ENCODE assay signal across 29 cellular contexts in genomic region chr19:7445104-7445503, GRCh38. TPM values are rescaled to one million over a fixed set of nuclear protein-coding genes. Genes with fewer than 3 reads are reported as not detected.
"Had no signal": no experiment of that assay in that cellular context is flagged by ENCODE, and none has a peak within 500 bp of the region (broad histone marks: within the 10 kb centered on the region; RNA-seq: fewer than 3 reads in every experiment).

No MANE protein-coding gene starts in this region.

- H3K27ac ChIP-seq: SJCRH30, SK-N-MC had no signal

- H3K4me3 Mint-ChIP-seq: activated CD4-positive, alpha-beta memory T cell treated with anti-CD3 and anti-CD28 coated beads, Interleukin-2, amount 10 ng/mL, durations not matched to agents 7 days and 5 days; activated CD4-positive, alpha-beta T cell treated with anti-CD3 and anti-CD28 coated beads for 36 hours; activated CD8-positive, alpha-beta memory T cell treated with anti-CD3 and anti-CD28 coated beads, Interleukin-2, amount 10 ng/mL, durations not matched to agents 7 days and 5 days; activated naive CD4-positive, alpha-beta T cell treated with anti-CD3 and anti-CD28 coated beads, Interleukin-2, amount 10 ng/mL, durations not matched to agents 7 days and 5 days; brain; T-helper 2 cell treated with Interferon-gamma antibody and Interleukin-4, amounts not matched to agents 5 μg/mL and 100 μg/mL, for 36 hours had no signal

- DNase-seq: activated CD4-positive, alpha-beta memory T cell treated with anti-CD3 and anti-CD28 coated beads, Interleukin-2, amount 10 ng/mL, durations not matched to agents 7 days and 5 days; activated CD4-positive, alpha-beta T cell treated with anti-CD3 and anti-CD28 coated beads for 36 hours; activated CD8-positive, alpha-beta memory T cell treated with anti-CD3 and anti-CD28 coated beads for 24 hours; activated CD8-positive, alpha-beta memory T cell treated with anti-CD3 and anti-CD28 coated beads, Interleukin-2, amount 10 ng/mL, durations not matched to agents 7 days and 5 days; activated CD8-positive, alpha-beta memory T cell treated with anti-CD3 and anti-CD28 coated beads, Interleukin-2, amount 50 U/mL, for 48 hours; activated gamma-delta T cell treated with Interleukin-2 at 50 U/mL for 16 hours; activated naive CD4-positive, alpha-beta T cell treated with anti-CD3 and anti-CD28 coated beads, Interleukin-2, amount 10 ng/mL, durations not matched to agents 7 days and 5 days; anterior cingulate cortex; caudate nucleus; cerebellar nuclear complex; Karpas-422; KBM-7; NCI-H1048; NCI-H1105 treated with DMSO at 0.1 percent for 48 hours; NCI-H1436; NCI-H1694; NCI-H1930; NCI-H2081 treated with DMSO at 0.1 percent for 48 hours; NCI-H226; NCI-H446 treated with DMSO at 0.1 percent for 48 hours; NCI-H524; SHP77; SJCRH30 had no signal

- H3K9me3 ChIP-seq: SJCRH30 had no signal

- H3K27me3 Mint-ChIP-seq: activated CD4-positive, alpha-beta memory T cell treated with anti-CD3 and anti-CD28 coated beads, Interleukin-2, amount 10 ng/mL, durations not matched to agents 7 days and 5 days; activated CD4-positive, alpha-beta T cell treated with anti-CD3 and anti-CD28 coated beads for 36 hours; activated CD8-positive, alpha-beta memory T cell treated with anti-CD3 and anti-CD28 coated beads, Interleukin-2, amount 10 ng/mL, durations not matched to agents 7 days and 5 days; activated naive CD4-positive, alpha-beta T cell treated with anti-CD3 and anti-CD28 coated beads, Interleukin-2, amount 10 ng/mL, durations not matched to agents 7 days and 5 days; brain had no signal

- ATAC-seq: activated CD4-positive, alpha-beta T cell treated with anti-CD3 and anti-CD28 coated beads for 36 hours; activated CD4-positive, CD25-positive, alpha-beta regulatory T cell treated with anti-CD3 and anti-CD28 coated beads, Interleukin-2, amount 50 U/mL, for 24 hours; activated CD8-positive, alpha-beta memory T cell treated with anti-CD3 and anti-CD28 coated beads, Interleukin-2, amount 10 ng/mL, durations not matched to agents 7 days and 5 days; Panc1 had no signal

- H3K4me1 Mint-ChIP-seq: activated CD4-positive, alpha-beta memory T cell treated with anti-CD3 and anti-CD28 coated beads, Interleukin-2, amount 10 ng/mL, durations not matched to agents 7 days and 5 days; activated CD4-positive, alpha-beta T cell treated with anti-CD3 and anti-CD28 coated beads for 36 hours; activated CD8-positive, alpha-beta memory T cell treated with anti-CD3 and anti-CD28 coated beads, Interleukin-2, amount 10 ng/mL, durations not matched to agents 7 days and 5 days; activated naive CD4-positive, alpha-beta T cell treated with anti-CD3 and anti-CD28 coated beads, Interleukin-2, amount 10 ng/mL, durations not matched to agents 7 days and 5 days; brain had no signal

- H3K27ac Mint-ChIP-seq: activated CD4-positive, alpha-beta memory T cell treated with anti-CD3 and anti-CD28 coated beads, Interleukin-2, amount 10 ng/mL, durations not matched to agents 7 days and 5 days; activated CD4-positive, alpha-beta T cell treated with anti-CD3 and anti-CD28 coated beads for 36 hours; activated CD8-positive, alpha-beta memory T cell treated with anti-CD3 and anti-CD28 coated beads, Interleukin-2, amount 10 ng/mL, durations not matched to agents 7 days and 5 days; activated naive CD4-positive, alpha-beta T cell treated with anti-CD3 and anti-CD28 coated beads, Interleukin-2, amount 10 ng/mL, durations not matched to agents 7 days and 5 days; activated T-helper 2 cell treated with anti-CD3 and anti-CD28 coated beads, Interferon-gamma antibody, Interleukin-2, Interleukin-4, amounts not matched to agents 10 μg/mL and 5 μg/mL and 100 μg/mL, durations not matched to agents 14 hours and 24 hours and 36 hours; brain; T-helper 2 cell treated with Interferon-gamma antibody and Interleukin-4, amounts not matched to agents 5 μg/mL and 100 μg/mL, for 36 hours had no signal

RNA-seq across cellular contexts. Expression of gene PEX11G, which starts 43.7 kb away (rescaled TPM):
- total RNA-seq: SJCRH30 had no signal
